ENCODE assay signal across 9 cellular contexts in genomic region chr3:40453933-40454332, GRCh38. TPM values are rescaled to one million over a fixed set of nuclear protein-coding genes. Genes with fewer than 3 reads are reported as not detected.
DNase-seq lines count a peak whose midpoint lies in the region; ATAC-seq and TF ChIP-seq lines count a peak whose summit lies in the region.
"Had no signal": no experiment of that assay in that cellular context is flagged by ENCODE, and none has a peak within 500 bp of the region (broad histone marks: within the 10 kb centered on the region; RNA-seq: fewer than 3 reads in every experiment).

No MANE protein-coding gene starts in this region.

- 35 to 43% (median 40%) methylated on average over 6 of the region's 6 CpGs for WGBS in heart left ventricle, 4 donors
- 45 to 56% methylated on average over 3 to 4 of the region's 6 CpGs for WGBS in mesodermal cell (ENCODE audit: insufficient coverage in 2 of 2), 2 experiments

- H3K4me3 ChIP-seq in heart left ventricle (peak overlapping the region in 11 of 12 donors; percentile 61 to 82 (median 72)), astrocyte of the cerebellum (ENCODE audit: low read depth, low read length) (peak overlapping the region; percentile 70), mesodermal cell (ENCODE audit: extremely low read depth, insufficient read depth, low read length, poor library complexity, severe bottlenecking) (peak overlapping the region; percentile 66), uterus (no peak overlapping the region)

- intact Hi-C loops in heart left ventricle (cut with DNase I) (loop anchor here in 9 of 10 donors (2.0 to 10.0 kb wide), 12 partner anchors 68 to 249 kb away; partner anchors contain the start of genes ZNF621 (in 4 of the 9) and EIF1B (in 1 of the 9)), Right ventricle myocardium superior (cut with DNase I) (loop anchor here (10.0 kb wide), 1 partner anchor 71 kb away; the partner anchor contains the start of gene ZNF621), uterus (cut with DNase I; ENCODE audit: low total_unique reads) (loop anchor here (10.0 kb wide), 1 partner anchor 139 kb away; no protein-coding TSS in a partner anchor), sciatic nerve (cut with DNase I) (no loop called here)

- H3K4me1 ChIP-seq in heart left ventricle: peaks cover 11 to 47% (median 28%) of the 10 kb centered on the region in 12 donors
- peaks cover 12% of the 10 kb centered on the region for H3K4me1 ChIP-seq in mesodermal cell (ENCODE audit: control insufficient read depth, insufficient read depth, low read length, poor library complexity, severe bottlenecking)
- H3K4me1 ChIP-seq in uterus: peaks cover 10 to 11% of the 10 kb centered on the region in 2 donors

- no peaks in the 10 kb centered on the region for H3K9me3 ChIP-seq in heart left ventricle
- H3K9me3 ChIP-seq in mesodermal cell (ENCODE audit: control insufficient read depth, low read length): no peaks in the 10 kb centered on the region
- no peaks in the 10 kb centered on the region for H3K9me3 ChIP-seq in uterus

- H3K36me3 ChIP-seq in heart left ventricle (peaks cover 0 to 36% (median 19%) of the 10 kb centered on the region in 9 donors), mesodermal cell (ENCODE audit: control insufficient read depth, insufficient read depth, low read length) (peaks cover 13% of the 10 kb centered on the region), uterus (no peaks in the 10 kb centered on the region)

- TF ChIP-seq POLR2A in heart left ventricle (IDR thresholded peaks at IDR 0.05) (no peak), uterus (IDR thresholded peaks at IDR 0.05) (no peak)

- no peak for TF ChIP-seq CTCF in heart left ventricle (IDR thresholded peaks at IDR 0.05)
- no peak for TF ChIP-seq CTCF in astrocyte of the cerebellum (IDR thresholded peaks at IDR 0.05; ENCODE audit: low read depth, low read length, missing control alignments)
- no peak for TF ChIP-seq CTCF in uterus (IDR thresholded peaks at IDR 0.05)

- in situ Hi-C loops in astrocyte of the cerebellum (cut with HindIII; ENCODE audit: low sequenced_read_pairs): no loop called here

- peak overlapping the region in 11 of 12 donors; percentile 79 to 98 (median 93) for H3K27ac ChIP-seq in heart left ventricle
- H3K27ac ChIP-seq in mesodermal cell (ENCODE audit: low read depth, low read length, severe bottlenecking): peak overlapping the region; percentile 92
- H3K27ac ChIP-seq in uterus: peak overlapping the region; percentile 90 to 94

- ATAC-seq in heart left ventricle (no peak), Right ventricle myocardium superior (ENCODE audit: poor library complexity) (no peak), sciatic nerve (no peak)

- no peak for DNase-seq in heart left ventricle
- no peak for DNase-seq in Right ventricle myocardium superior
- no peak for DNase-seq in astrocyte of the cerebellum (ENCODE audit: low read depth)
- DNase-seq in uterus: no peak
- no peak for DNase-seq in activated gamma-delta T cell treated with Interleukin-2 at 50 U/mL for 16 hours
- no peak for DNase-seq in NCI-H1092 treated with DMSO at 0.1 percent for 48 hours (lab: John Stamatoyannopoulos, UW)
- no peak for DNase-seq in sciatic nerve (ENCODE audit: low spot score)
- DNase-seq: NCI-H2227 treated with DMSO at 0.1 percent for 48 hours had no signal

- no peaks in the 10 kb centered on the region for H3K27me3 ChIP-seq in heart left ventricle
- H3K27me3 ChIP-seq in uterus: no peaks in the 10 kb centered on the region

RNA-seq across cellular contexts. Expression of gene RPL14, which starts 3.2 kb away (rescaled TPM):
- total RNA-seq in heart left ventricle: 1,000 to 10,000 TPM in 6 of 9 donors, 100 to 1,000 TPM in 3; 159 to 1,346 (median 1,032) TPM
- 1,000 to 10,000 TPM; 1,136 to 1,245 TPM for polyA plus RNA-seq in heart left ventricle
- 992 TPM for total RNA-seq in Right ventricle myocardium superior
- 1,559 TPM for polyA plus RNA-seq in mesodermal cell (2013, experiment 1 of 2)
- polyA plus RNA-seq in mesodermal cell (2013, experiment 2 of 2): 1,423 TPM
- total RNA-seq in uterus: 1,000 to 10,000 TPM in 1 of 4 donors, 100 to 1,000 TPM in 3; 246 to 2,060 (median 607) TPM
- 1,368 TPM for total RNA-seq in sciatic nerve

RNA-seq across cellular contexts. Expression of gene ZNF619, which starts 23.0 kb away (rescaled TPM):
- total RNA-seq in heart left ventricle (1 to 10 TPM; 2.8 to 8.2 (median 4.8) TPM), Right ventricle myocardium superior (3.9 TPM), uterus (10 to 100 TPM in 1 of 4 donors, 1 to 10 TPM in 2, under 1 TPM in 1; 0.59 to 11.9 (median 6.1) TPM), sciatic nerve (7.3 TPM)
- 1 to 10 TPM; 1.3 to 2.7 TPM for polyA plus RNA-seq in heart left ventricle
- polyA plus RNA-seq in mesodermal cell (2013, experiment 1 of 2): 1.2 TPM
- polyA plus RNA-seq in mesodermal cell (2013, experiment 2 of 2): 1.8 TPM

RNA-seq across cellular contexts. Expression of gene ZNF620, which starts 51.9 kb away (rescaled TPM):
- total RNA-seq in heart left ventricle (1 to 10 TPM; 1.1 to 4.4 (median 2.5) TPM), Right ventricle myocardium superior (1.0 TPM), uterus (10 to 100 TPM in 1 of 4 donors, 1 to 10 TPM in 2, not detected in 1; 1.3 to 12.4 (median 5.9) TPM), sciatic nerve (6.1 TPM)
- 1 to 10 TPM; 1.1 to 2.5 TPM for polyA plus RNA-seq in heart left ventricle
- 5.3 TPM for polyA plus RNA-seq in mesodermal cell (2013, experiment 1 of 2)
- polyA plus RNA-seq in mesodermal cell (2013, experiment 2 of 2): 3.5 TPM

Comparison
In these comparisons a context has a peak if more than half of its experiments do, and no peak if none do; other contexts are left out.
1. H3K4me3 ChIP-seq: peak in heart left ventricle (11 of 12), astrocyte of the cerebellum (single experiment) and mesodermal cell (single experiment); none in uterus (0 of 2).
2. Peak in every context shown above with its lines, with median percentiles within 50 percentile points of each other: H3K27ac ChIP-seq.